8 cellular contexts compared by ENCODE assay signal in the genomic region with DNA sequence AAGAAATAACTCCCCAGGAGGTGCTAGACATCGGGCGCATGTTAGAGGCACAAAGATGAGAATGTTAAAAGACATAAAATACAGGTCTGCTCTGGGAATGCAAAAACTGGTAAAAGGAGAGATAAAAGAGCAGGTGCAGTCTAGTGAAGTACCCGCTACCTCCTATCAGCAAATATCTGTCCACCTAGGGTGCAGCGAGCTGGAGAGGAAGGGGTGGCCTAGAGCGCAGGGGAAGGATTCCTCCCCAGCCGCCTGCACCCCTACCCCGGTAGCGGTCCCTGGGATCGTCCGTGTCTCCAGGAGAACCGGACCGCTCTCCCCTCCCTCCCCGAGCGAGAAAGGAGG. TPM values are rescaled to one million over a fixed set of nuclear protein-coding genes. Genes with fewer than 3 reads are reported as not detected.
DNase-seq lines count a peak whose midpoint lies in the region; ATAC-seq and TF ChIP-seq lines count a peak whose summit lies in the region.

No MANE protein-coding gene starts in this region.

- H3K27ac Mint-ChIP-seq in activated naive CD4-positive, alpha-beta T cell treated with anti-CD3 and anti-CD28 coated beads, Interleukin-2, amount 50 U/mL, for 24 hours: no peak overlapping the region

- H3K4me3 ChIP-seq in brain microvascular endothelial cell (ENCODE audit: low read depth, low read length) (peak overlapping the region; percentile 59), mucosa of rectum (ENCODE audit: low read length in 2 of 2) (peak overlapping the region; percentile 53 to 73), upper lobe of right lung (peak overlapping the region; percentile 69)

- DNase-seq in activated naive CD4-positive, alpha-beta T cell (lab: John Stamatoyannopoulos, UW): no peak
- DNase-seq in brain microvascular endothelial cell (no peak), upper lobe of right lung (no peak), iPS-NIHi11 (ENCODE audit: low spot score) (no peak), GF-D8 (lab: John Stamatoyannopoulos, UW) (no peak), DMS153 (lab: John Stamatoyannopoulos, UW) (no peak)

- H3K9me3 Mint-ChIP-seq in activated naive CD4-positive, alpha-beta T cell treated with anti-CD3 and anti-CD28 coated beads, Interleukin-2, amount 50 U/mL, for 24 hours: peaks cover 13% of the 10 kb centered on the region

- peaks cover 10% of the 10 kb centered on the region for H3K36me3 Mint-ChIP-seq in activated naive CD4-positive, alpha-beta T cell treated with anti-CD3 and anti-CD28 coated beads, Interleukin-2, amount 50 U/mL, for 24 hours

- TF ChIP-seq CTCF in brain microvascular endothelial cell (IDR thresholded peaks at IDR 0.05; ENCODE audit: low read depth, low read length, missing control alignments) (no peak), upper lobe of right lung (IDR thresholded peaks at IDR 0.05) (no peak)

- H3K9me3 ChIP-seq in mucosa of rectum (ENCODE audit: control insufficient read depth in 2 of 2, low read length in 2 of 2): no peaks in the 10 kb centered on the region
- H3K9me3 ChIP-seq in upper lobe of right lung: peaks cover 2% of the 10 kb centered on the region

- intact Hi-C loops in upper lobe of right lung (cut with DNase I): no loop called here

- peaks cover 34% of the 10 kb centered on the region for H3K27me3 Mint-ChIP-seq in activated naive CD4-positive, alpha-beta T cell treated with anti-CD3 and anti-CD28 coated beads, Interleukin-2, amount 50 U/mL, for 24 hours

- peak overlapping the region in 1 of 2 donors; percentile 73 for H3K9ac ChIP-seq in mucosa of rectum (ENCODE audit: low read depth in 1 of 2, low read length in 2 of 2)

- peak overlapping the region; percentile 78 for H3K4me3 Mint-ChIP-seq in activated naive CD4-positive, alpha-beta T cell treated with anti-CD3 and anti-CD28 coated beads, Interleukin-2, amount 50 U/mL, for 24 hours

- H3K36me3 ChIP-seq in brain microvascular endothelial cell (replicated peaks): no peaks in the 10 kb centered on the region
- H3K36me3 ChIP-seq in mucosa of rectum (ENCODE audit: control insufficient read depth in 2 of 2, insufficient read depth in 2 of 2, low read length in 2 of 2): peaks cover 0 to 4% of the 10 kb centered on the region in 2 donors
- peaks cover 2% of the 10 kb centered on the region for H3K36me3 ChIP-seq in upper lobe of right lung

- H3K27me3 ChIP-seq in brain microvascular endothelial cell (replicated peaks) (peaks cover 2% of the 10 kb centered on the region), mucosa of rectum (ENCODE audit: control insufficient read depth in 2 of 2, insufficient read depth in 2 of 2, low read length in 2 of 2) (no peaks in the 10 kb centered on the region), upper lobe of right lung (no peaks in the 10 kb centered on the region)

- peaks cover 0 to 9% of the 10 kb centered on the region in 2 donors for H3K4me1 ChIP-seq in mucosa of rectum (ENCODE audit: control insufficient read depth in 2 of 2, insufficient read depth in 2 of 2, low read length in 2 of 2)
- H3K4me1 ChIP-seq in upper lobe of right lung: peaks cover 3% of the 10 kb centered on the region

- no peak for ATAC-seq in upper lobe of right lung

- H3K27ac ChIP-seq in brain microvascular endothelial cell (no peak overlapping the region), mucosa of rectum (ENCODE audit: low read depth in 2 of 2, low read length in 2 of 2) (no peak overlapping the region), upper lobe of right lung (peak overlapping the region; percentile 68)

- peaks cover 15% of the 10 kb centered on the region for H3K4me1 Mint-ChIP-seq in activated naive CD4-positive, alpha-beta T cell treated with anti-CD3 and anti-CD28 coated beads, Interleukin-2, amount 50 U/mL, for 24 hours

- in situ Hi-C loops in brain microvascular endothelial cell (cut with HindIII; ENCODE audit: low pct_ligation_motif_present, low sequenced_read_pairs): no loop called here

RNA-seq across cellular contexts. Expression of a gene that starts 0.2 kb away (rescaled TPM):
- total RNA-seq in upper lobe of right lung: 9.6 TPM

RNA-seq across cellular contexts. Expression of a gene that starts 30.0 kb away (rescaled TPM):
- not detected for total RNA-seq in upper lobe of right lung
